18 cellular contexts compared by ENCODE assay signal in the genomic region with DNA sequence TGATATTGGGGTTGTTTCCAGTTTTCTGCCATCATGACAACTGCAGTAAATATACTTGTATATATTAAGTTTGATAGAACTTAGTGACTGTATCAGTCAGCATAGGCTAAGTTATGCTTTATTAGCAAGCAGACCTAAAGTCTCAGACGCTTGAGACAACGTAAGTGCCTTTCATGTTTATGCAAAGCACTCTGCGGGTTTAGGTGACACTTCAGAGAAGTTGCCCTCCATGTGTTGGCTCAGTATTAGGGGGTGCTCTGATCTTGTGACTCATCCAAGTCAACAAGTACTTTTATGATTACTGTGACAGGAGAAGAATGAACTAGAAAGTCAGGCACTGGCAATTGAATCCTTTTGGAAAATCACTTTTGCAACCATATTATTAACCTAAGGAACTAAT. TPM values are rescaled to one million over a fixed set of nuclear protein-coding genes. Genes with fewer than 3 reads are reported as not detected.
"Had no signal": no experiment of that assay in that cellular context is flagged by ENCODE, and none has a peak within 500 bp of the region (broad histone marks: within the 10 kb centered on the region; RNA-seq: fewer than 3 reads in every experiment).

No MANE protein-coding gene starts in this region.

- H3K36me3 ChIP-seq: heart left ventricle, stomach had no signal

- H3K4me3 ChIP-seq: heart left ventricle, lung, skin epidermis, stomach had no signal

- ATAC-seq: esophagus mucosa; heart left ventricle; left colon; left ventricle myocardium superior; naive thymus-derived CD4-positive, alpha-beta T cell; sciatic nerve had no signal

- H3K27me3 ChIP-seq: heart left ventricle, stomach had no signal

- DNase-seq: effector memory CD4-positive, alpha-beta T cell; heart left ventricle; hippocampal formation; left colon; left ventricle myocardium superior; naive thymus-derived CD4-positive, alpha-beta T cell; posterior cingulate gyrus; stimulated activated naive CD4-positive, alpha-beta T cell; stomach; substantia nigra had no signal

- FAIRE-seq: endometrium, frontal cortex had no signal

RNA-seq across cellular contexts. Expression of gene OTOGL, which starts 13.3 kb away (rescaled TPM):
- total RNA-seq: mesenteric fat pad; mononuclear cell; naive thymus-derived CD4-positive, alpha-beta T cell had no signal
